Comparison of ENCODE assay signal across 30 cellular contexts in genomic region chr16:86035906-86036305, GRCh38.
"Had no signal": no experiment of that assay in that cellular context is flagged by ENCODE, and none has a peak within 500 bp of the region (broad histone marks: within the 10 kb centered on the region; RNA-seq: fewer than 3 reads in every experiment).

No MANE protein-coding gene starts in this region.

- H3K9me3 Mint-ChIP-seq: activated CD4-positive, alpha-beta memory T cell treated with anti-CD3 and anti-CD28 coated beads for 36 hours; activated CD4-positive, alpha-beta T cell treated with anti-CD3 and anti-CD28 coated beads, Interleukin-2, amount 10 ng/mL, durations not matched to agents 24 days and 14 days; activated naive CD4-positive, alpha-beta T cell treated with anti-CD3 and anti-CD28 coated beads, Interleukin-2, amount 10 ng/mL, durations not matched to agents 7 days and 5 days; activated naive CD4-positive, alpha-beta T cell treated with anti-CD3 and anti-CD28 coated beads, Interleukin-2, amount 50 U/mL, for 72 hours; activated T-helper 1 cell treated with anti-CD3 and anti-CD28 coated beads, Interleukin-12 subunit alpha, Interleukin-12 subunit beta, Interleukin-2, Interleukin-4 antibody, amounts not matched to agents 30 ng/mL and 10 ng/mL and 1 ng/mL, durations not matched to agents 14 hours and 24 hours and 36 hours; activated T-helper 2 cell treated with anti-CD3 and anti-CD28 coated beads, Interferon-gamma antibody, Interleukin-2, Interleukin-4, amounts not matched to agents 10 μg/mL and 5 μg/mL and 100 μg/mL, durations not matched to agents 14 hours and 24 hours and 36 hours; central memory CD8-positive, alpha-beta T cell; effector memory CD8-positive, alpha-beta T cell; T-cell had no signal

- FAIRE-seq: bronchial epithelial cell, colon, frontal cortex had no signal

- H3K27ac Mint-ChIP-seq: activated CD4-positive, alpha-beta memory T cell treated with anti-CD3 and anti-CD28 coated beads for 36 hours; activated CD4-positive, alpha-beta T cell treated with anti-CD3 and anti-CD28 coated beads for 36 hours; activated CD4-positive, alpha-beta T cell treated with anti-CD3 and anti-CD28 coated beads, Interleukin-2, amount 10 ng/mL, durations not matched to agents 24 days and 14 days; activated CD8-positive, alpha-beta memory T cell treated with anti-CD3 and anti-CD28 coated beads, Interleukin-2, amount 10 ng/mL, durations not matched to agents 7 days and 5 days; activated CD8-positive, alpha-beta T cell treated with anti-CD3 and anti-CD28 coated beads, Interleukin-2, amount 10 ng/mL, durations not matched to agents 7 days and 5 days; activated naive CD4-positive, alpha-beta T cell treated with anti-CD3 and anti-CD28 coated beads, Interleukin-2, amount 10 ng/mL, durations not matched to agents 7 days and 5 days; activated naive CD4-positive, alpha-beta T cell treated with anti-CD3 and anti-CD28 coated beads, Interleukin-2, amount 50 U/mL, for 72 hours; activated naive CD8-positive, alpha-beta T cell treated with anti-CD3 and anti-CD28 coated beads, Interleukin-2, amount 10 ng/mL, durations not matched to agents 7 days and 5 days; activated T-helper 1 cell treated with anti-CD3 and anti-CD28 coated beads, Interleukin-12 subunit alpha, Interleukin-12 subunit beta, Interleukin-2, Interleukin-4 antibody, amounts not matched to agents 30 ng/mL and 10 ng/mL and 1 ng/mL, durations not matched to agents 14 hours and 24 hours and 36 hours; activated T-helper 2 cell treated with anti-CD3 and anti-CD28 coated beads, Interferon-gamma antibody, Interleukin-2, Interleukin-4, amounts not matched to agents 10 μg/mL and 5 μg/mL and 100 μg/mL, durations not matched to agents 14 hours and 24 hours and 36 hours; effector memory CD8-positive, alpha-beta T cell; T-cell had no signal

- DNase-seq: activated CD4-positive, alpha-beta memory T cell treated with anti-CD3 and anti-CD28 coated beads for 36 hours; activated CD4-positive, alpha-beta T cell treated with anti-CD3 and anti-CD28 coated beads for 36 hours; activated CD4-positive, alpha-beta T cell treated with anti-CD3 and anti-CD28 coated beads, Interleukin-2, amount 10 ng/mL, durations not matched to agents 24 days and 14 days; activated CD4-positive, CD25-positive, alpha-beta regulatory T cell; activated CD4-positive, CD25-positive, alpha-beta regulatory T cell treated with anti-CD3 and anti-CD28 coated beads, Interleukin-2, amount 50 U/mL, for 72 hours; activated CD8-positive, alpha-beta memory T cell treated with anti-CD3 and anti-CD28 coated beads, Interleukin-2, amount 10 ng/mL, durations not matched to agents 7 days and 5 days; activated CD8-positive, alpha-beta memory T cell treated with anti-CD3 and anti-CD28 coated beads, Interleukin-2, amount 50 U/mL, for 4 hours; activated CD8-positive, alpha-beta T cell treated with anti-CD3 and anti-CD28 coated beads, Interleukin-2, amount 10 ng/mL, durations not matched to agents 7 days and 5 days; activated effector memory CD4-positive, alpha-beta T cell treated with anti-CD3 and anti-CD28 coated beads, Interleukin-2, amount 50 U/mL, for 16 hours; activated naive CD4-positive, alpha-beta T cell treated with anti-CD3 and anti-CD28 coated beads, Interleukin-2, amount 10 ng/mL, durations not matched to agents 7 days and 5 days; activated naive CD8-positive, alpha-beta T cell treated with anti-CD3 and anti-CD28 coated beads, Interleukin-2, amount 10 ng/mL, durations not matched to agents 7 days and 5 days; activated T-cell treated with anti-CD3 and anti-CD28 coated beads, Interleukin-2, amount 50 U/mL, for 1 hour; activated T-cell treated with anti-CD3 and anti-CD28 coated beads, Interleukin-2, amount 50 U/mL, for 48 hours; brain microvascular endothelial cell; cortex of kidney; dermis blood vessel endothelial cell; effector CD4-positive, alpha-beta T cell; effector memory CD8-positive, alpha-beta T cell; foreskin fibroblast; SW 1271; T-cell; T-helper 2 cell had no signal

- H3K4me3 Mint-ChIP-seq: activated CD4-positive, alpha-beta memory T cell treated with anti-CD3 and anti-CD28 coated beads for 36 hours; activated CD4-positive, alpha-beta T cell treated with anti-CD3 and anti-CD28 coated beads for 36 hours; activated CD4-positive, alpha-beta T cell treated with anti-CD3 and anti-CD28 coated beads, Interleukin-2, amount 10 ng/mL, durations not matched to agents 24 days and 14 days; activated CD8-positive, alpha-beta memory T cell treated with anti-CD3 and anti-CD28 coated beads, Interleukin-2, amount 10 ng/mL, durations not matched to agents 7 days and 5 days; activated CD8-positive, alpha-beta T cell treated with anti-CD3 and anti-CD28 coated beads, Interleukin-2, amount 10 ng/mL, durations not matched to agents 7 days and 5 days; activated naive CD4-positive, alpha-beta T cell treated with anti-CD3 and anti-CD28 coated beads, Interleukin-2, amount 10 ng/mL, durations not matched to agents 7 days and 5 days; activated naive CD8-positive, alpha-beta T cell treated with anti-CD3 and anti-CD28 coated beads, Interleukin-2, amount 10 ng/mL, durations not matched to agents 7 days and 5 days; activated T-helper 1 cell treated with anti-CD3 and anti-CD28 coated beads, Interleukin-12 subunit alpha, Interleukin-12 subunit beta, Interleukin-2, Interleukin-4 antibody, amounts not matched to agents 30 ng/mL and 10 ng/mL and 1 ng/mL, durations not matched to agents 14 hours and 24 hours and 36 hours; central memory CD8-positive, alpha-beta T cell; effector memory CD8-positive, alpha-beta T cell; T-cell had no signal

- H3K36me3 Mint-ChIP-seq: activated CD4-positive, alpha-beta memory T cell treated with anti-CD3 and anti-CD28 coated beads for 36 hours; activated CD8-positive, alpha-beta memory T cell treated with anti-CD3 and anti-CD28 coated beads, Interleukin-2, amount 10 ng/mL, durations not matched to agents 7 days and 5 days; activated naive CD4-positive, alpha-beta T cell treated with anti-CD3 and anti-CD28 coated beads, Interleukin-2, amount 10 ng/mL, durations not matched to agents 7 days and 5 days; activated naive CD4-positive, alpha-beta T cell treated with anti-CD3 and anti-CD28 coated beads, Interleukin-2, amount 50 U/mL, for 72 hours; activated naive CD8-positive, alpha-beta T cell treated with anti-CD3 and anti-CD28 coated beads, Interleukin-2, amount 10 ng/mL, durations not matched to agents 7 days and 5 days; T-cell had no signal

- ATAC-seq: activated CD4-positive, alpha-beta T cell treated with anti-CD3 and anti-CD28 coated beads for 36 hours; activated CD8-positive, alpha-beta memory T cell treated with anti-CD3 and anti-CD28 coated beads, Interleukin-2, amount 10 ng/mL, durations not matched to agents 7 days and 5 days; activated CD8-positive, alpha-beta T cell treated with anti-CD3 and anti-CD28 coated beads, Interleukin-2, amount 10 ng/mL, durations not matched to agents 7 days and 5 days; activated naive CD4-positive, alpha-beta T cell treated with anti-CD3 and anti-CD28 coated beads, Interleukin-2, amount 50 U/mL, for 72 hours; effector memory CD8-positive, alpha-beta T cell; esophagus mucosa; T-cell had no signal

- H3K4me1 Mint-ChIP-seq: activated CD4-positive, alpha-beta T cell treated with anti-CD3 and anti-CD28 coated beads for 36 hours; activated naive CD4-positive, alpha-beta T cell treated with anti-CD3 and anti-CD28 coated beads, Interleukin-2, amount 10 ng/mL, durations not matched to agents 7 days and 5 days; central memory CD8-positive, alpha-beta T cell had no signal
